12 cellular contexts compared by ENCODE assay signal in genomic region chr11:126132319-126132718, GRCh38.
DNase-seq lines count a peak whose midpoint lies in the region; ATAC-seq and TF ChIP-seq lines count a peak whose summit lies in the region.
"Had no signal": no experiment of that assay in that cellular context is flagged by ENCODE, and none has a peak within 500 bp of the region (broad histone marks: within the 10 kb centered on the region; RNA-seq: fewer than 3 reads in every experiment).

No MANE protein-coding gene starts in this region.

- peaks cover 17% of the 10 kb centered on the region for H3K27me3 Mint-ChIP-seq in neural progenitor cell (ENCODE audit: insufficient read depth, low read depth)
- H3K27me3 Mint-ChIP-seq: activated naive CD8-positive, alpha-beta T cell treated with anti-CD3 and anti-CD28 coated beads for 36 hours had no signal

- no peak overlapping the region for H3K4me3 Mint-ChIP-seq in neural progenitor cell
- H3K4me3 Mint-ChIP-seq: activated naive CD8-positive, alpha-beta T cell treated with anti-CD3 and anti-CD28 coated beads for 36 hours had no signal

- no peaks in the 10 kb centered on the region for H3K36me3 ChIP-seq in neural progenitor cell
- H3K36me3 ChIP-seq: neutrophil had no signal

- no peak overlapping the region for H3K4me2 ChIP-seq in neural progenitor cell

- no peak overlapping the region for H3K9ac ChIP-seq in neural progenitor cell

- no peaks in the 10 kb centered on the region for H3F3A ChIP-seq in neural progenitor cell (ENCODE audit: low read depth)

- ATAC-seq in GM18868 (IDR thresholded peaks at IDR 0.05; ENCODE audit: unreplicated experiment) (no peak), HG02840 (IDR thresholded peaks at IDR 0.05; ENCODE audit: low FRiP score, unreplicated experiment) (no peak), HG02678 (IDR thresholded peaks at IDR 0.05; ENCODE audit: unreplicated experiment) (no peak)

- no peaks in the 10 kb centered on the region for H4K20me1 ChIP-seq in neural progenitor cell (ENCODE audit: low read depth)

- H3K27ac Mint-ChIP-seq in neural progenitor cell = peak overlapping the region; percentile 19
- H3K27ac Mint-ChIP-seq: activated naive CD8-positive, alpha-beta T cell treated with anti-CD3 and anti-CD28 coated beads for 36 hours had no signal

- peaks cover 23% of the 10 kb centered on the region for H3K4me1 ChIP-seq in neural progenitor cell

- no peak overlapping the region for H2AFZ ChIP-seq in neural progenitor cell (replicated peaks)

- peaks cover 68% of the 10 kb centered on the region for H3K4me1 Mint-ChIP-seq in neural progenitor cell
- H3K4me1 Mint-ChIP-seq: activated naive CD8-positive, alpha-beta T cell treated with anti-CD3 and anti-CD28 coated beads for 36 hours had no signal

- peak; percentile 9 for TF ChIP-seq CTCF in epithelial cell of proximal tubule (conservative IDR thresholded peaks at IDR 0.05; ENCODE audit: low read depth, low read length)
- TF ChIP-seq CTCF in neural progenitor cell (IDR thresholded peaks at IDR 0.05) = no peak

- H3K9me3 Mint-ChIP-seq in neural progenitor cell = no peaks in the 10 kb centered on the region
- H3K9me3 Mint-ChIP-seq: activated naive CD8-positive, alpha-beta T cell treated with anti-CD3 and anti-CD28 coated beads for 36 hours had no signal

- H3K27me3 ChIP-seq in neural progenitor cell = peaks cover 7% of the 10 kb centered on the region

- DNase-seq in ELF-1 (ENCODE audit: low read depth, low spot score) (peak; percentile 62), NCI-H226 (peak; percentile 94), epithelial cell of proximal tubule (ENCODE audit: low read depth) (no peak), neural progenitor cell (ENCODE audit: low spot score) (no peak), OCI-M1 (lab: John Stamatoyannopoulos, UW) (no peak)
- DNase-seq: activated naive CD8-positive, alpha-beta T cell treated with anti-CD3 and anti-CD28 coated beads for 36 hours; COR-L47; NCI-H1417 had no signal

- H3K4me3 ChIP-seq in epithelial cell of proximal tubule (ENCODE audit: low read depth, low read length) (no peak overlapping the region), neural progenitor cell (no peak overlapping the region)

- no peaks in the 10 kb centered on the region for H3K79me2 ChIP-seq in neural progenitor cell (ENCODE audit: low read depth)

- no peaks in the 10 kb centered on the region for H3K36me3 Mint-ChIP-seq in neural progenitor cell
- H3K36me3 Mint-ChIP-seq: activated naive CD8-positive, alpha-beta T cell treated with anti-CD3 and anti-CD28 coated beads for 36 hours had no signal

- no peaks in the 10 kb centered on the region for H3K9me3 ChIP-seq in neural progenitor cell (ENCODE audit: low read depth)
- H3K9me3 ChIP-seq: neutrophil had no signal

- H3K27ac ChIP-seq in neural progenitor cell = no peak overlapping the region
- H3K27ac ChIP-seq: neutrophil had no signal

Comparison
In these comparisons a context has a peak if more than half of its experiments do, and no peak if none do; other contexts are left out.
1. DNase-seq: peak in ELF-1 (single experiment) and NCI-H226 (single experiment); none in epithelial cell of proximal tubule (single experiment), neural progenitor cell (single experiment) and OCI-M1 (single experiment).